In the genomic region with DNA sequence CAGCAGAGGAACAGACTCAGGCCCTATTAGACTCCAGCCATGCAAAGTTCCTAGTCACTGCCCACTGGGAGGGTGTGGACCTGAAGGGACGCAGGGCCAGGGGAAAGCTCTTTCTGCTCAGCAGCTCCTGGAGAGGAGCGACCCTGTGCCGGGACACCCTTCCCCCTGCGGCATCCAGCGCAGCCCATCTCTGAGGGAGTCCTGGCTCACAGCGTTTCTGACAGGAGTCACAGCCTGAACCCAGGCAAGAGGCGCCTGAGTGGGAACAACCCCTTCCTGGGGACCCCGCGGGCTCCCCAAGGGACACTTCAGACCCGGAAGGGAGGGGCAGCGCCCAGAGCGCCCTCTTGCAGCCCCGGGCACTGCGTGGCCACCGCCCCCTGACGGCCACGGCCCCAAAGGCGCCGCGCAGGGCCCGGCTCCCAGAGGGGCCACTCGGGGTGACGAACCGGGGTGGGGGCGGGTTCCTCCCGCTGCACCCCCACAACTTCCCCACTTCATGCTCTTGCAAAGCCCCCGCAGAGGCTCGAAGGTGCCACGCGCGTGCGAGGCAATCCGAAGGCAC, we compare ENCODE assay signal across 8 cellular contexts. TPM values are rescaled to one million over a fixed set of nuclear protein-coding genes. Genes with fewer than 3 reads are reported as not detected.
DNase-seq lines count a peak whose midpoint lies in the region; ATAC-seq and TF ChIP-seq lines count a peak whose summit lies in the region.

No MANE protein-coding gene starts in this region.

- H3K9ac ChIP-seq in OCI-LY1 (ENCODE audit: low read length): peak overlapping the region; percentile 98

- WGBS in psoas muscle, 3 donors: 0 to 3% (median 2%) methylated on average over 19 to 33 of the region's 33 CpGs

- TF ChIP-seq CTCF in OCI-LY1 (IDR thresholded peaks at IDR 0.05; ENCODE audit: low read length) (peak; percentile 31), psoas muscle (IDR thresholded peaks at IDR 0.05) (peak; percentile 31)

- no peaks in the 10 kb centered on the region for H3F3A ChIP-seq in OCI-LY1 (ENCODE audit: insufficient read depth, low read length)

- no peaks in the 10 kb centered on the region for H3K79me2 ChIP-seq in OCI-LY1 (ENCODE audit: insufficient read depth, low read length)

- no peaks in the 10 kb centered on the region for H4K20me1 ChIP-seq in OCI-LY1 (ENCODE audit: insufficient read depth, low read length)

- H3K27ac ChIP-seq in OCI-LY1 (ENCODE audit: low read depth, low read length, poor library complexity, severe bottlenecking) (no peak overlapping the region), psoas muscle (peak overlapping the region; percentile 96)

- no peaks in the 10 kb centered on the region for H3K27me3 ChIP-seq in OCI-LY1 (ENCODE audit: insufficient read depth, low read length)
- no peaks in the 10 kb centered on the region for H3K27me3 ChIP-seq in psoas muscle (ENCODE audit: insufficient read depth in 3 of 3, low read length in 2 of 3)

- no peaks in the 10 kb centered on the region for H3K9me2 ChIP-seq in OCI-LY1 (ENCODE audit: low read depth, low read length)

- H3K36me3 ChIP-seq in OCI-LY1 (ENCODE audit: insufficient read depth, low read length) (peaks cover 14% of the 10 kb centered on the region; the same call in 1 of the 2 replicates), psoas muscle (ENCODE audit: insufficient read depth in 1 of 2, low read depth in 1 of 2) (peaks cover 0 to 13% of the 10 kb centered on the region in 2 donors)

- H3K4me1 ChIP-seq in OCI-LY1 (ENCODE audit: insufficient read depth, low read length, severe bottlenecking): peaks cover 57% of the 10 kb centered on the region
- H3K4me1 ChIP-seq in psoas muscle: peaks cover 58% of the 10 kb centered on the region

- H2AFZ ChIP-seq in OCI-LY1 (ENCODE audit: low read length): no peak overlapping the region

- intact Hi-C loops in left ventricle myocardium superior (cut with micrococcal nuclease): no loop called here
- intact Hi-C loops in psoas muscle (cut with DNase I): no loop called here

- peak overlapping the region; percentile 97 for H3K4me2 ChIP-seq in OCI-LY1 (ENCODE audit: low read length)

- ATAC-seq in left ventricle myocardium superior (peak; percentile 39), psoas muscle (peak; percentile 19 to 45 (median 32))

- peak in 2 of 3 experiments; percentile 65 to 69 for DNase-seq in NCI-H1417 (lab: John Stamatoyannopoulos, UW)
- DNase-seq in NCI-H1417 treated with DMSO at 0.1 percent for 48 hours (lab: John Stamatoyannopoulos, UW): no peak
- peak; percentile 36 for DNase-seq in HCEC 1CT
- peak in 30 of 56 donors; percentile 10 to 67 (median 48) for DNase-seq in amygdala (lab: John Stamatoyannopoulos, UW)
- DNase-seq in left ventricle myocardium superior: peak; percentile 76
- peak in 1 of 2 donors; percentile 50 for DNase-seq in psoas muscle
- no peak for DNase-seq in GDM1 (lab: John Stamatoyannopoulos, UW)

- H3K9me3 ChIP-seq in OCI-LY1 (ENCODE audit: low read length) (no peaks in the 10 kb centered on the region), psoas muscle (no peaks in the 10 kb centered on the region)

- peak overlapping the region; percentile 98 for H3K4me3 ChIP-seq in OCI-LY1 (ENCODE audit: low read depth, low read length, poor library complexity, severe bottlenecking)
- peak overlapping the region; percentile 100 for H3K4me3 ChIP-seq in psoas muscle

RNA-seq across cellular contexts. Expression of gene UCKL1, which starts 0.9 kb away (rescaled TPM):
- total RNA-seq in left ventricle myocardium superior: 59.9 TPM
- 10 to 100 TPM; 23.2 to 37.0 (median 35.5) TPM for total RNA-seq in psoas muscle
- 10 to 100 TPM; 22.9 to 42.4 (median 40.5) TPM for polyA plus RNA-seq in psoas muscle

RNA-seq across cellular contexts. Expression of gene ZNF512B, which starts 14.4 kb away (rescaled TPM):
- 14.0 TPM for total RNA-seq in left ventricle myocardium superior
- total RNA-seq in psoas muscle: 10 to 100 TPM in 3 of 4 donors, 1 to 10 TPM in 1; 10.0 to 14.4 (median 12.4) TPM
- polyA plus RNA-seq in psoas muscle: 1 to 10 TPM; 3.3 to 9.1 (median 5.6) TPM

RNA-seq across cellular contexts. Expression of gene SAMD10, which starts 24.1 kb away (rescaled TPM):
- 6.4 TPM for total RNA-seq in left ventricle myocardium superior
- total RNA-seq in psoas muscle: under 1 TPM; 0.32 to 0.84 (median 0.55) TPM
- 1 to 10 TPM in 1 of 3 donors, under 1 TPM in 2; 0.44 to 5.5 (median 0.92) TPM for polyA plus RNA-seq in psoas muscle

RNA-seq across cellular contexts. Expression of gene PRPF6, which starts 25.6 kb away (rescaled TPM):
- total RNA-seq in left ventricle myocardium superior (50.6 TPM), psoas muscle (10 to 100 TPM; 51.0 to 63.1 (median 59.8) TPM)
- 10 to 100 TPM; 38.8 to 75.4 (median 52.5) TPM for polyA plus RNA-seq in psoas muscle

Comparison
In these comparisons a context has a peak if more than half of its experiments do, and no peak if none do; other contexts are left out.
1. DNase-seq: peak in NCI-H1417 (2 of 3), HCEC 1CT (single experiment), amygdala (30 of 56) and left ventricle myocardium superior (single experiment); none in NCI-H1417 treated with DMSO at 0.1 percent for 48 hours (single experiment) and GDM1 (single experiment).